15 cellular contexts compared by ENCODE assay signal in genomic region chr20:50717312-50717711, GRCh38. TPM values are rescaled to one million over a fixed set of nuclear protein-coding genes. Genes with fewer than 3 reads are reported as not detected.
DNase-seq lines count a peak whose midpoint lies in the region; TF ChIP-seq lines count a peak whose summit lies in the region.
"Had no signal": no experiment of that assay in that cellular context is flagged by ENCODE, and none has a peak within 500 bp of the region (broad histone marks: within the 10 kb centered on the region; RNA-seq: fewer than 3 reads in every experiment).

No MANE protein-coding gene starts in this region.

- H4K20me1 ChIP-seq in PC-9 (ENCODE audit: insufficient read depth) = no peaks in the 10 kb centered on the region
- H4K20me1 ChIP-seq: BLaER1 had no signal

- no peaks in the 10 kb centered on the region for H3K9me2 ChIP-seq in PC-9 (ENCODE audit: insufficient read depth)

- peak overlapping the region; percentile 25 for H3K27ac Mint-ChIP-seq in Calu3 (ENCODE audit: unreplicated experiment)
- H3K27ac Mint-ChIP-seq: CD14-positive monocyte, HFFc6, IgD-negative memory B cell had no signal

- intact Hi-C loops in Calu3 (cut with micrococcal nuclease; ENCODE audit: unreplicated experiment) (no loop called here), vagina (cut with DNase I) (loop anchor here (10.0 kb wide), 1 partner anchor 93 kb away; no protein-coding TSS in a partner anchor), PC-9 (cut with micrococcal nuclease; ENCODE audit: unreplicated experiment) (loop anchor here (10.0 kb wide), 1 partner anchor 47 kb away; no protein-coding TSS in a partner anchor)

- no peak overlapping the region for H3K27ac ChIP-seq in HEK293 (ENCODE audit: extremely low read depth, low read depth, low read length)
- peak overlapping the region; percentile 68 for H3K27ac ChIP-seq in vagina
- no peak overlapping the region for H3K27ac ChIP-seq in PC-9
- H3K27ac ChIP-seq: BLaER1 had no signal

- no peaks in the 10 kb centered on the region for H3K9me3 Mint-ChIP-seq in Calu3 (ENCODE audit: low read depth, unreplicated experiment)
- H3K9me3 Mint-ChIP-seq: CD14-positive monocyte, HFFc6, IgD-negative memory B cell had no signal

- H3K36me3 ChIP-seq in HEK293 (ENCODE audit: control insufficient read depth in 2 of 2, insufficient read depth in 1 of 2, low read length in 2 of 2) (no peaks in the 10 kb centered on the region), vagina (no peaks in the 10 kb centered on the region), PC-9 (ENCODE audit: low read depth) (no peaks in the 10 kb centered on the region)
- H3K36me3 ChIP-seq: BLaER1, HAP-1 had no signal

- no peaks in the 10 kb centered on the region for H3K27me3 Mint-ChIP-seq in Calu3 (ENCODE audit: unreplicated experiment)

- no TSS peak for BruUV-seq in Calu3 (replicated peaks; lab: Mats Ljungman, UMichigan)
- BruUV-seq in PC-9 (replicated peaks; lab: Mats Ljungman, UMichigan) = no TSS peak

- DNase-seq in Calu3 (no peak), mesenteric fat pad (ENCODE audit: low spot score) (peak; percentile 30), vagina (ENCODE audit: extremely low spot score in 2 of 2) (no peak), PC-9 (no peak), kidney glomerular epithelial cell (lab: John Stamatoyannopoulos, UW) (no peak), activated gamma-delta T cell (lab: John Stamatoyannopoulos, UW) (no peak)
- DNase-seq: 8988T; CD4-positive, alpha-beta memory T cell; GF-D8; HFFc6 had no signal

- TF ChIP-seq CTCF in Calu3 (IDR thresholded peaks at IDR 0.05; ENCODE audit: unreplicated experiment) (no peak), HEK293 (tag by site-specific recombination; IDR thresholded peaks at IDR 0.05) (no peak), vagina (IDR thresholded peaks at IDR 0.05) (no peak), PC-9 (conservative IDR thresholded peaks at IDR 0.05) (no peak)

- H3K9me3 ChIP-seq in HEK293 (ENCODE audit: control insufficient read depth, insufficient read depth, low read depth, low read length) (no peaks in the 10 kb centered on the region), vagina (no peaks in the 10 kb centered on the region), PC-9 (ENCODE audit: insufficient read depth, low read depth) (no peaks in the 10 kb centered on the region)
- H3K9me3 ChIP-seq: BLaER1, HAP-1 had no signal

- no peaks in the 10 kb centered on the region for H3K27me3 ChIP-seq in vagina
- no peaks in the 10 kb centered on the region for H3K27me3 ChIP-seq in PC-9 (ENCODE audit: insufficient read depth, low read depth)
- H3K27me3 ChIP-seq: BLaER1 had no signal

- no peaks in the 10 kb centered on the region for H3K79me2 ChIP-seq in PC-9 (ENCODE audit: low read depth)

- H3K4me1 ChIP-seq in HEK293 (ENCODE audit: control insufficient read depth, insufficient read depth, low read length) (peaks cover 3% of the 10 kb centered on the region; the same call in 1 of the 2 replicates), vagina (peaks cover 4% of the 10 kb centered on the region), PC-9 (replicated peaks; ENCODE audit: insufficient read depth) (peaks cover 56% of the 10 kb centered on the region)
- H3K4me1 ChIP-seq: BLaER1 had no signal

- H3K4me2 ChIP-seq in PC-9 = no peak overlapping the region
- H3K4me2 ChIP-seq: BLaER1 had no signal

- H2AFZ ChIP-seq in PC-9 = no peak overlapping the region

- H3K4me3 Mint-ChIP-seq in Calu3 (ENCODE audit: low read depth, unreplicated experiment) = no peak overlapping the region
- H3K4me3 Mint-ChIP-seq: CD14-positive monocyte; CD4-positive, alpha-beta memory T cell; HFFc6; IgD-negative memory B cell had no signal

- peaks cover 28% of the 10 kb centered on the region for H3K4me1 Mint-ChIP-seq in Calu3 (ENCODE audit: low read depth, unreplicated experiment)
- H3K4me1 Mint-ChIP-seq: CD4-positive, alpha-beta memory T cell had no signal

- POLR2A ChIA-PET in HEK293 (lab: Yijun Ruan, JAX) (no interaction called here), PC-9 (lab: Charles Lee; ENCODE audit: unreplicated experiment) (interaction anchor here (1.0 kb wide), 1 partner anchor 12 kb away, joined by 3 read pairs; no protein-coding TSS in a partner anchor)

- no peaks in the 10 kb centered on the region for H3K36me3 Mint-ChIP-seq in Calu3 (ENCODE audit: insufficient read depth, unreplicated experiment)
- H3K36me3 Mint-ChIP-seq: CD14-positive monocyte; CD4-positive, alpha-beta memory T cell; IgD-negative memory B cell had no signal

- H3F3A ChIP-seq in PC-9 (ENCODE audit: insufficient read depth, low read depth) = peaks cover 41% of the 10 kb centered on the region

- CTCF ChIA-PET in Calu3 (lab: Charles Lee) (interaction anchor here (0.6 to 1.9 kb wide), 12 partner anchors 11 to 266 kb away, joined by 3 to 19 read pairs (median 6); no protein-coding TSS in a partner anchor), HEK293 (lab: Yijun Ruan, JAX) (interaction anchor here (0.6 to 2.2 kb wide), 4 partner anchors 10 to 135 kb away, joined by 3 to 9 read pairs (median 4); no protein-coding TSS in a partner anchor), PC-9 (lab: Charles Lee) (interaction anchor here (0.5 to 1.4 kb wide), 2 partner anchors 10 to 75 kb away, joined by 3 to 7 read pairs; no protein-coding TSS in a partner anchor)

- no peak for TF ChIP-seq POLR2A in vagina (IDR thresholded peaks at IDR 0.05)

- H3K4me3 ChIP-seq in HEK293 (ENCODE audit: low read depth, low read length) (no peak overlapping the region), vagina (no peak overlapping the region), PC-9 (no peak overlapping the region)
- H3K4me3 ChIP-seq: BLaER1, HAP-1 had no signal

TF ChIP-seq in HEK293, 187 proteins besides CTCF, POLR2A, EP300 and RAD21:
- TF ChIP-seq ZNF121 (tag by site-specific recombination; IDR thresholded peaks at IDR 0.05) (peak; percentile 94), ZNF366 (tag by site-specific recombination; conservative IDR thresholded peaks at IDR 0.05) (0 out of 2 replicates have a peak, but pooled peaks have one; percentile 5), ZNF416 (tag by site-specific recombination; IDR thresholded peaks at IDR 0.05) (no peak)

RNA-seq across cellular contexts. Expression of gene PARD6B, which starts 14.1 kb away (rescaled TPM):
- 114 and 127 TPM in 2 replicates for total RNA-seq in Calu3 (2022)
- 2.0 TPM for total RNA-seq in mesenteric fat pad
- 4.7 TPM for total RNA-seq in vagina
- total RNA-seq in PC-9 (2021) = 52.2 and 80.3 TPM in 2 replicates

RNA-seq across cellular contexts. Expression of gene RIPOR3, which starts 26.0 kb away (rescaled TPM):
- total RNA-seq in Calu3 (2022) (2.8 and 4.0 TPM in 2 replicates), mesenteric fat pad (19.7 TPM), vagina (38.1 TPM), PC-9 (2021) (4.1 and 6.3 TPM in 2 replicates)
- total RNA-seq: CD4-positive, alpha-beta memory T cell had no signal
